Comparison of ENCODE assay signal across 1 cellular context in genomic region chr5:43602818-43603534, GRCh38.
TF ChIP-seq lines count a peak whose summit lies in the region.

TSS of gene NNT (plus strand) at chr5:43603180. CDS start at chr5:43609196, 6,016 bp downstream.

TF ChIP-seq in WTC11, 78 proteins besides CTCF, POLR2A, EP300 and RAD21 (continued from another document):
- TF ChIP-seq ZNF281 (CRISPR knock-in tag; IDR thresholded peaks at IDR 0.05) (no peak), TEAD4 (CRISPR knock-in tag; IDR thresholded peaks at IDR 0.05) (no peak), USF2 (CRISPR knock-in tag; IDR thresholded peaks at IDR 0.05) (peak; percentile 95), ELF4 (CRISPR knock-in tag; IDR thresholded peaks at IDR 0.05; ENCODE audit: low read depth) (no peak), OVOL2 (CRISPR knock-in tag; IDR thresholded peaks at IDR 0.05; ENCODE audit: borderline replicate concordance) (no peak), SOX15 (CRISPR knock-in tag; IDR thresholded peaks at IDR 0.05) (no peak), TP53 (CRISPR knock-in tag; IDR thresholded peaks at IDR 0.05) (no peak), HMGXB4 (CRISPR knock-in tag; IDR thresholded peaks at IDR 0.05) (peak; percentile 41; the same call in 1 of the 2 replicates), ZNF121 (CRISPR knock-in tag; IDR thresholded peaks at IDR 0.05) (peak; percentile 62; the same call in 1 of the 2 replicates), ZNF512 (CRISPR knock-in tag; IDR thresholded peaks at IDR 0.05; ENCODE audit: borderline replicate concordance) (no peak), NFE2L1 (CRISPR knock-in tag; IDR thresholded peaks at IDR 0.05) (peak; percentile 72; the same call in 1 of the 2 replicates), PRDM15 (CRISPR knock-in tag; IDR thresholded peaks at IDR 0.05) (peak; percentile 31; the same call in 1 of the 2 replicates), FOXP1 (CRISPR knock-in tag; IDR thresholded peaks at IDR 0.05; ENCODE audit: borderline replicate concordance) (peak; percentile 84), GABPB1 (CRISPR knock-in tag; IDR thresholded peaks at IDR 0.05) (peak; percentile 73), PREB (CRISPR knock-in tag; IDR thresholded peaks at IDR 0.05; ENCODE audit: borderline replicate concordance) (0 out of 2 replicates have a peak, but pooled peaks have one; percentile 36), KAT7 (CRISPR knock-in tag; IDR thresholded peaks at IDR 0.05; ENCODE audit: borderline replicate concordance) (peak; percentile 85), USF1 (CRISPR knock-in tag; IDR thresholded peaks at IDR 0.05) (peak; percentile 94), ATF2 (CRISPR knock-in tag; IDR thresholded peaks at IDR 0.05; ENCODE audit: borderline replicate concordance, low read depth) (no peak), CDX4 (CRISPR knock-in tag; IDR thresholded peaks at IDR 0.05; ENCODE audit: borderline replicate concordance) (no peak), ZSCAN18 (CRISPR knock-in tag; IDR thresholded peaks at IDR 0.05) (no peak), ZNF423 (CRISPR knock-in tag; IDR thresholded peaks at IDR 0.05) (no peak), JAZF1 (CRISPR knock-in tag; IDR thresholded peaks at IDR 0.05) (no peak), CBFB (CRISPR knock-in tag; IDR thresholded peaks at IDR 0.05; ENCODE audit: low read depth) (no peak), E2F1 (CRISPR knock-in tag; IDR thresholded peaks at IDR 0.05) (no peak), ZNF416 (CRISPR knock-in tag; IDR thresholded peaks at IDR 0.05) (no peak), JUN (CRISPR knock-in tag; IDR thresholded peaks at IDR 0.05) (no peak; the same call in 1 of the 2 replicates), GTF2I (CRISPR knock-in tag; conservative IDR thresholded peaks at IDR 0.05) (no peak), IRF1 (CRISPR knock-in tag; IDR thresholded peaks at IDR 0.05) (no peak), FOXP4 (CRISPR knock-in tag; IDR thresholded peaks at IDR 0.05) (peak; percentile 48), RELA (CRISPR knock-in tag; IDR thresholded peaks at IDR 0.05; ENCODE audit: borderline replicate concordance) (peak; percentile 82; the same call in 1 of the 2 replicates), NR3C1 (CRISPR knock-in tag; conservative IDR thresholded peaks at IDR 0.05; ENCODE audit: low read depth) (no peak), ESRRA (CRISPR knock-in tag; IDR thresholded peaks at IDR 0.05; ENCODE audit: borderline replicate concordance) (no peak), MAX (CRISPR knock-in tag; IDR thresholded peaks at IDR 0.05) (peak; percentile 85), ETV6 (CRISPR knock-in tag; IDR thresholded peaks at IDR 0.05) (peak; percentile 77; the same call in 1 of the 2 replicates)
